7 cellular contexts compared by ENCODE assay signal in the genomic region with DNA sequence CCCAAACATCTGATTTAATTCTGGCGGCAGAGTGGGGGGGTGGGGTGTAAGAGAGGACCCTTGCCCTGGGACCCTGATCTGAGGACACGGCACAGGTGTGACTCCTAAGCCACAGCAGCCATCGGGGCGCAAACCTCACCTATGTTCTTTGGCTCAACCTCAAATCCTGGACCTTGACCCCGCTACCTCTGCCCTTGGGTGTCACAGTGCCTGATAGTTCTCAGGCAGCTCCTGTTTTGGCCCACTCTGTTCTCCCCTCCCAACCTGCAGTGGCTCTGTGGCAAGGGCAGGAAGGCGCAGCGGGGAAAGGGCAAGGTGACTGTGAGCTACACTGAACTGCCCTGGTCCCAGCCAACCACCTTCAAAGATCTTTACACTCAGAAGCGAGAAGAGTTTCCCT.
"Had no signal": no experiment of that assay in that cellular context is flagged by ENCODE, and none has a peak within 500 bp of the region (broad histone marks: within the 10 kb centered on the region; RNA-seq: fewer than 3 reads in every experiment).

No MANE protein-coding gene starts in this region.

- ATAC-seq: GM12878 had no signal

- H3K4me3 ChIP-seq: GM12878 had no signal

- FAIRE-seq: G401.6, GM12878, GM12891, GM18507, GM19239 had no signal

- DNase-seq: GDM1, GF-D8 had no signal
